ENCODE assay signal across 1 cellular context in the genomic region with DNA sequence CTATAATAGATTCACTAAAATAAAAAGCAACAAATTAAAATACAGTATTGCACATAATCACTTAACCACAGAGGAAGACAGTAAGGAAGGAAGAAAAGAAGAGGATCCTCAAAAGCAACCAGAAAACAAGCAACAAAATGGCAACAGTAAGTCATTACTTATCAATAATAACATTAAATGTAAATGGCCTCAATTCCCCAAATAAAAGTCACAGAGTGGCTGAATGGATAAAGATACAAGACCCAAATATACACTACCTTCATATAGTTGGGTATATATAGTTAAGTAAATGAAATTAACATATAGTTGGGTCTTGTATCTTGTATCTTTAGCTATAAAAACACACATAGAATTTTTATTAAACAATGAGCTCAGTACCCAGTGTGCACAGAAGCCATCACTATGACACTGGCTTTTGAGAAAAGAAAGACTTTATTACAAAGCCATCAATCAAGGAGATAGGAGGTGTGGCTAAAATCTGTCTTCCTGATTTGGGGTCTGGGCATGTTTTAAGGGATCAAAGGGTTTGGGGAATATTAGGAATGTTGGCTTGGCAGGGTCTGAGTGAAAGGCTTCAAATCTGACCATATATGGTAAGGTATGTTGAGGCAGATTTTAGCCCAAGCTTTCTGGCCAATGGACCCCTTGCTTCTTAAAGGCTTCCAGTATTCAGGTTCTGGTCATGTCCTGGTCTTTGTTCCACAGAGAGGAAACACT.
TF ChIP-seq lines count a peak whose summit lies in the region.

No MANE protein-coding gene starts in this region.

TF ChIP-seq in GM23338, 12 proteins besides CTCF, POLR2A, EP300 and RAD21 (continued from another document):
- TF ChIP-seq ZNF331 (CRISPR knock-in tag; IDR thresholded peaks at IDR 0.05; ENCODE audit: low read depth) (no peak), EZH2 (IDR thresholded peaks at IDR 0.05; ENCODE audit: low read depth, unreplicated experiment) (no peak), STAT1 (IDR thresholded peaks at IDR 0.05; ENCODE audit: unreplicated experiment) (no peak), NANOG (IDR thresholded peaks at IDR 0.05; ENCODE audit: borderline replicate concordance) (no peak)
